ENCODE assay signal across 9 cellular contexts in genomic region chr5:95727764-95728191, GRCh38. TPM values are rescaled to one million over a fixed set of nuclear protein-coding genes. Genes with fewer than 3 reads are reported as not detected.
DNase-seq lines count a peak whose midpoint lies in the region; ATAC-seq, FAIRE-seq and TF ChIP-seq lines count a peak whose summit lies in the region.
"Had no signal": no experiment of that assay in that cellular context is flagged by ENCODE, and none has a peak within 500 bp of the region (broad histone marks: within the 10 kb centered on the region; RNA-seq: fewer than 3 reads in every experiment).

No MANE protein-coding gene starts in this region.

- TF ChIP-seq POLR2A in endothelial cell of umbilical vein (IDR thresholded peaks at IDR 0.05; ENCODE audit: low read depth, low read length): no peak

- no peaks in the 10 kb centered on the region for H3K36me3 ChIP-seq in ACC112 (ENCODE audit: insufficient read depth, low read length)
- no peaks in the 10 kb centered on the region for H3K36me3 ChIP-seq in endothelial cell of umbilical vein (ENCODE audit: control insufficient read depth in 2 of 2, extremely low read depth in 1 of 2, insufficient read depth in 2 of 2, low read length in 2 of 2)
- no peaks in the 10 kb centered on the region for H3K36me3 ChIP-seq in effector memory CD4-positive, alpha-beta T cell (ENCODE audit: control insufficient read depth, insufficient read depth, low read length)

- H3K4me2 ChIP-seq in endothelial cell of umbilical vein (ENCODE audit: insufficient read depth, low read length): no peak overlapping the region

- H3K27me3 ChIP-seq in ACC112 (ENCODE audit: insufficient read depth, low read length) (no peaks in the 10 kb centered on the region), endothelial cell of umbilical vein (ENCODE audit: control insufficient read depth in 2 of 2, insufficient read depth in 2 of 2, low read length in 2 of 2) (no peaks in the 10 kb centered on the region)
- peaks cover 11% of the 10 kb centered on the region for H3K27me3 ChIP-seq in effector memory CD4-positive, alpha-beta T cell (replicated peaks; ENCODE audit: control insufficient read depth, insufficient read depth, low read length, poor library complexity, severe bottlenecking)

- no peak overlapping the region for H3K9ac ChIP-seq in endothelial cell of umbilical vein (replicated peaks; ENCODE audit: extremely low read depth, insufficient read depth, low read length)

- dilution Hi-C loops in endothelial cell of umbilical vein (cut with MboI; ENCODE audit: extremely low pct_ligation_motif_present, low sequenced_read_pairs): no loop called here

- no peak for FAIRE-seq in endothelial cell of umbilical vein (lab: Jason Lieb, UNC)

- POLR2A ChIA-PET in endothelial cell of umbilical vein (lab: Charles Lee): no interaction called here

- H3K9me3 ChIP-seq in endothelial cell of umbilical vein (replicated peaks; ENCODE audit: control insufficient read depth, insufficient read depth, low read length): no peaks in the 10 kb centered on the region
- no peaks in the 10 kb centered on the region for H3K9me3 ChIP-seq in effector memory CD4-positive, alpha-beta T cell (ENCODE audit: control insufficient read depth, low read length)

- CTCF ChIA-PET in endothelial cell of umbilical vein (lab: Charles Lee): interaction anchor here (1.4 kb wide), 1 partner anchor 63 kb away, joined by 3 read pairs; no protein-coding TSS in a partner anchor

- no peak overlapping the region for H3K4me3 ChIP-seq in ACC112 (ENCODE audit: low read depth, low read length)
- no peak overlapping the region for H3K4me3 ChIP-seq in endothelial cell of umbilical vein (replicated peaks in 1 of 3; ENCODE audit: insufficient read depth in 1 of 3, low read depth in 1 of 3, low read length in 3 of 3)
- H3K4me3 ChIP-seq in effector memory CD4-positive, alpha-beta T cell (ENCODE audit: insufficient read depth, low read depth, low read length, poor library complexity, severe bottlenecking): no peak overlapping the region

- BruUV-seq in endothelial cell of umbilical vein (replicated peaks; lab: Mats Ljungman, UMichigan): no TSS peak

- no peaks in the 10 kb centered on the region for H4K20me1 ChIP-seq in endothelial cell of umbilical vein (replicated peaks; ENCODE audit: control insufficient read depth, extremely low read depth, insufficient read depth, low read length)

- no peak for TF ChIP-seq CTCF in endothelial cell of umbilical vein (IDR thresholded peaks at IDR 0.05; ENCODE audit: extremely low read depth in 1 of 2, insufficient read depth in 1 of 2, low read depth in 1 of 2, low read length in 2 of 2)

- DNase-seq in NCI-H146 (lab: John Stamatoyannopoulos, UW) (peak; percentile 79), endothelial cell of umbilical vein (ENCODE audit: low read depth, low spot score) (no peak), hippocampal formation (lab: John Stamatoyannopoulos, UW) (no peak)
- no peak for DNase-seq in effector memory CD4-positive, alpha-beta T cell
- DNase-seq in stimulated activated CD8-positive, alpha-beta memory T cell treated with anti-CD3 and anti-CD28 coated beads, Interleukin-4, amount 100 ng/mL, for 48 hours: no peak

- H3K9me1 ChIP-seq in endothelial cell of umbilical vein (replicated peaks; ENCODE audit: control insufficient read depth, extremely low read depth, insufficient read depth, low read length): no peaks in the 10 kb centered on the region

- intact Hi-C loops in endothelial cell of umbilical vein (cut with micrococcal nuclease): no loop called here

- H3K27ac ChIP-seq in ACC112 (ENCODE audit: low read depth, low read length) (peak overlapping the region; percentile 56), endothelial cell of umbilical vein (ENCODE audit: insufficient read depth, low read depth, low read length) (peak overlapping the region; percentile 0)
- H3K27ac ChIP-seq in effector memory CD4-positive, alpha-beta T cell (ENCODE audit: insufficient read depth, low read length, poor library complexity, severe bottlenecking): no peak overlapping the region

- peak; percentile 28 for ATAC-seq in GM19452 (IDR thresholded peaks at IDR 0.05; ENCODE audit: unreplicated experiment)
- ATAC-seq in GM19324 (IDR thresholded peaks at IDR 0.05; ENCODE audit: low FRiP score, unreplicated experiment): no peak

- H3K79me2 ChIP-seq in ACC112 (ENCODE audit: control insufficient read depth, insufficient read depth, low read length, unreplicated experiment) (peaks cover 17% of the 10 kb centered on the region), endothelial cell of umbilical vein (ENCODE audit: control insufficient read depth, insufficient read depth, low read length) (peaks cover 7% of the 10 kb centered on the region)

- H3K4me1 ChIP-seq in ACC112 (ENCODE audit: control insufficient read depth, insufficient read depth, low read length, unreplicated experiment) (peaks cover 63% of the 10 kb centered on the region), endothelial cell of umbilical vein (ENCODE audit: control insufficient read depth, extremely low read depth, insufficient read depth, low read length) (peaks cover 48% of the 10 kb centered on the region)
- H3K4me1 ChIP-seq in effector memory CD4-positive, alpha-beta T cell (ENCODE audit: control insufficient read depth, insufficient read depth, low read length, poor library complexity, severe bottlenecking): peaks cover 5% of the 10 kb centered on the region

- H2AFZ ChIP-seq in ACC112 (ENCODE audit: low read length, unreplicated experiment) (no peak overlapping the region), endothelial cell of umbilical vein (ENCODE audit: low read depth, low read length) (no peak overlapping the region)

TF ChIP-seq in endothelial cell of umbilical vein, 7 proteins besides CTCF, POLR2A, EP300 and RAD21:
- TF ChIP-seq GATA2 (IDR thresholded peaks at IDR 0.05; ENCODE audit: insufficient read depth, insufficient read length, low read depth, low read length) (no peak), FOS (IDR thresholded peaks at IDR 0.05; ENCODE audit: borderline replicate concordance, insufficient read depth, low read length) (no peak), MAX (IDR thresholded peaks at IDR 0.05; ENCODE audit: insufficient read depth, insufficient read length) (no peak), MYC (IDR thresholded peaks at IDR 0.05; ENCODE audit: low read depth, low read length) (no peak), POLR2AphosphoS5 (IDR thresholded peaks at IDR 0.05; ENCODE audit: insufficient read depth, low read depth, low read length) (no peak), EZH2 (IDR thresholded peaks at IDR 0.05; ENCODE audit: borderline replicate concordance, low read depth, low read length, severe bottlenecking) (no peak), JUN (IDR thresholded peaks at IDR 0.05; ENCODE audit: borderline replicate concordance, insufficient read depth, insufficient read length, low read depth) (no peak)
TF ChIP-seq in endothelial cell of umbilical vein: peak in this region for 0.

RNA-seq across cellular contexts. Expression of gene RHOBTB3, which starts 3.4 kb away (rescaled TPM):
- 37.6 and 44.1 TPM in 2 replicates for total RNA-seq in endothelial cell of umbilical vein
- polyA plus RNA-seq in endothelial cell of umbilical vein: 42.2 and 52.1 TPM in 2 replicates
- 30.3 and 34.4 TPM in 2 replicates for polyA plus RNA-seq in endothelial cell of umbilical vein (2011; cell fraction: cytosol; rRNA removed)
- polyA plus RNA-seq in endothelial cell of umbilical vein (2011; cell fraction: nucleus; rRNA removed): 37.8 and 40.0 TPM in 2 replicates
- 31.3 and 52.7 TPM in 2 replicates for polyA plus RNA-seq in endothelial cell of umbilical vein (2012)
- 136 and 161 TPM in 2 replicates for polyA minus RNA-seq in endothelial cell of umbilical vein
- polyA minus RNA-seq in endothelial cell of umbilical vein (2011; cell fraction: cytosol; rRNA and poly(A)+ RNA removed): 327 TPM
- polyA minus RNA-seq in endothelial cell of umbilical vein (2011; cell fraction: nucleus; rRNA and poly(A)+ RNA removed): 110 and 126 TPM in 2 replicates

RNA-seq across cellular contexts. Expression of gene SPATA9, which starts 45.0 kb away (rescaled TPM):
- not detected in 2 replicates for total RNA-seq in endothelial cell of umbilical vein
- 0.07 TPM in 1 of 2 replicates, not detected in the other for polyA plus RNA-seq in endothelial cell of umbilical vein
- polyA plus RNA-seq in endothelial cell of umbilical vein (2011; cell fraction: cytosol; rRNA removed): 0.11 and 0.25 TPM in 2 replicates
- 0.18 and 0.32 TPM in 2 replicates for polyA plus RNA-seq in endothelial cell of umbilical vein (2011; cell fraction: nucleus; rRNA removed)
- polyA plus RNA-seq in endothelial cell of umbilical vein (2012): 0.21 and 0.44 TPM in 2 replicates
- 1.00 TPM in 1 of 2 replicates, not detected in the other for polyA minus RNA-seq in endothelial cell of umbilical vein
- not detected for polyA minus RNA-seq in endothelial cell of umbilical vein (2011; cell fraction: cytosol; rRNA and poly(A)+ RNA removed)
- polyA minus RNA-seq in endothelial cell of umbilical vein (2011; cell fraction: nucleus; rRNA and poly(A)+ RNA removed): not detected in 2 replicates
- total RNA-seq: epithelial cell of proximal tubule had no signal
